Comparison of ENCODE assay signal across 9 cellular contexts in the genomic region with DNA sequence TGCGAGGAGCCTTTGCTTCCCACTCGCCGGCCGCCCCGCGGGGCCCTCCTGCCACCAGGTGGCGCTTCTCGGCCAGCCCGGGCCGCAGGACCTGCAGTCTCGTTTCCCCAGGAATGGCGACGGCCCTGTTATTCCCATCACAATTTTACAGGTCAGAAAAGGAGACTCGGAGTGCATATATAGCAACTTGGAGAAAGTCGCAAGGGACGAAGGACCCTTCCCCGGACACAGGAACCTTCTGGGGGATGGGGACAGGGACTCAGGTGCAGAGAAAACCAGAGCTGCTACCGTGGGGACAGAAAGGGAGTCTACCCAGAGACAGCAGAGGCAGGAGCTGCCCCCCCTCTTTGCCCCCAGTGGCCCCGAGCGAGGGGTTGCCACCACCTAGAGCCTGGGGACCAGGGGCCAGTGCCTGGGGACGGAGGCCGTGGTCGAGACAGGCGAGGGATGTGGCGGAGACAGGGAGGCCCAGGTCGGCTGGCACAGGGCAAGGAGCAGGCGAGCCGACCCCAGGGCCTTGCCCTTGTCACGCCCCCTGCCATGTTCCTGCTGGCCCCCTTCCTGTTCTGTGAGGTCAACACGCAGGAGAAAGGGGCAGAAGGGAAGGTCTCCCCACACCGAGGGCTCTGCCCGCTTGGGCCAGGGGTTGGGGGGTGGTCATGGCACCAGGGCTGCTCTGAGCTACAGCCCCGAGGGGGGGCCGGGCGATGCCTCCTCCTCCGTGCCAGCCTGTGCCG. TPM values are rescaled to one million over a fixed set of nuclear protein-coding genes. Genes with fewer than 3 reads are reported as not detected.
DNase-seq lines count a peak whose midpoint lies in the region; ATAC-seq and TF ChIP-seq lines count a peak whose summit lies in the region.
"Had no signal": no experiment of that assay in that cellular context is flagged by ENCODE, and none has a peak within 500 bp of the region (broad histone marks: within the 10 kb centered on the region; RNA-seq: fewer than 3 reads in every experiment).

No MANE protein-coding gene starts in this region.

- H3K9ac ChIP-seq in mucosa of stomach (ENCODE audit: low read length), result peak overlapping the region; percentile 70

- TF ChIP-seq CTCF in OCI-LY7 (conservative IDR thresholded peaks at IDR 0.05; ENCODE audit: low read length) (peak; percentile 97), esophagus muscularis mucosa (IDR thresholded peaks at IDR 0.05) (peak; percentile 87 to 94 (median 93))

- no peak overlapping the region for H3K27ac ChIP-seq in CD4-positive, CD25-positive, alpha-beta regulatory T cell (ENCODE audit: insufficient read depth, low read length, poor library complexity, severe bottlenecking)
- H3K27ac ChIP-seq in OCI-LY7 (ENCODE audit: low read depth, low read length, poor library complexity, severe bottlenecking) (no peak overlapping the region), esophagus muscularis mucosa (replicated peaks in 1 of 4) (peak overlapping the region in 3 of 4 donors; percentile 38 to 63 (median 55))

- peaks cover 15% of the 10 kb centered on the region for H3K4me1 ChIP-seq in CD4-positive, CD25-positive, alpha-beta regulatory T cell (ENCODE audit: control insufficient read depth, insufficient read depth, low read length, poor library complexity, severe bottlenecking)
- H3K4me1 ChIP-seq in OCI-LY7 (ENCODE audit: insufficient read depth, low read length, poor library complexity, severe bottlenecking) (no peaks in the 10 kb centered on the region), esophagus muscularis mucosa (peaks cover 11 to 17% (median 14%) of the 10 kb centered on the region in 4 donors), mucosa of stomach (ENCODE audit: control insufficient read depth, insufficient read depth, low read length) (peaks cover 34% of the 10 kb centered on the region)

- H2AFZ ChIP-seq in OCI-LY7 (ENCODE audit: low read length), result peak overlapping the region; percentile 92

- peak overlapping the region; percentile 45 for H3K4me2 ChIP-seq in OCI-LY7 (ENCODE audit: low read length)

- H3K9me3 ChIP-seq in CD4-positive, CD25-positive, alpha-beta regulatory T cell (ENCODE audit: control insufficient read depth in 2 of 2, low read length in 2 of 2), result no peaks in the 10 kb centered on the region
- H3K9me3 ChIP-seq in OCI-LY7 (ENCODE audit: low read length) (no peaks in the 10 kb centered on the region), esophagus muscularis mucosa (no peaks in the 10 kb centered on the region), mucosa of stomach (ENCODE audit: control insufficient read depth, low read length) (no peaks in the 10 kb centered on the region)

- no peaks in the 10 kb centered on the region for H3K36me3 Mint-ChIP-seq in CD4-positive, CD25-positive, alpha-beta regulatory T cell
- no peaks in the 10 kb centered on the region for H3K36me3 Mint-ChIP-seq in activated T-cell treated with anti-CD3 and anti-CD28 coated beads, Interleukin-2, amount 50 U/mL, for 72 hours (ENCODE audit: insufficient read depth in 2 of 2)

- no peaks in the 10 kb centered on the region for H3K36me3 ChIP-seq in CD4-positive, CD25-positive, alpha-beta regulatory T cell (ENCODE audit: control insufficient read depth, insufficient read depth, low read length)
- H3K36me3 ChIP-seq in OCI-LY7 (ENCODE audit: insufficient read depth, low read length) (no peaks in the 10 kb centered on the region), esophagus muscularis mucosa (no peaks in the 10 kb centered on the region), mucosa of stomach (ENCODE audit: control insufficient read depth, insufficient read depth, low read length) (no peaks in the 10 kb centered on the region)

- no peaks in the 10 kb centered on the region for H3K79me2 ChIP-seq in OCI-LY7 (ENCODE audit: insufficient read depth, low read depth, low read length)

- no peaks in the 10 kb centered on the region for H3K9me2 ChIP-seq in OCI-LY7 (ENCODE audit: insufficient read depth, low read length)

- WGBS in esophagus muscularis mucosa, result 21% methylated on average over 22 of the region's 37 CpGs

- intact Hi-C loops in OCI-LY7 (cut with micrococcal nuclease; ENCODE audit: unreplicated experiment), result loop anchor here (1.0 to 10.0 kb wide), 4 partner anchors 41 to 459 kb away; no protein-coding TSS in a partner anchor
- intact Hi-C loops in esophagus muscularis mucosa (cut with DNase I), result loop anchor here (1.0 to 5.0 kb wide), 3 partner anchors 41 to 457 kb away; no protein-coding TSS in a partner anchor

- H3K27ac Mint-ChIP-seq in CD4-positive, CD25-positive, alpha-beta regulatory T cell, result peak overlapping the region in 1 of 3 donors; percentile 69
- no peak overlapping the region for H3K27ac Mint-ChIP-seq in activated T-cell treated with anti-CD3 and anti-CD28 coated beads, Interleukin-2, amount 50 U/mL, for 72 hours

- ATAC-seq in CD4-positive, CD25-positive, alpha-beta regulatory T cell (ENCODE audit: low read depth in 2 of 2), result peak in 1 of 2 donors; percentile 41
- ATAC-seq in activated T-cell treated with anti-CD3 and anti-CD28 coated beads, Interleukin-2, amount 50 U/mL, for 72 hours (replicated peaks in 1 of 2), result peak; percentile 68 to 71
- ATAC-seq in GM18520 (IDR thresholded peaks at IDR 0.05; ENCODE audit: unreplicated experiment), result no peak

- no peaks in the 10 kb centered on the region for H4K20me1 ChIP-seq in OCI-LY7 (ENCODE audit: insufficient read depth, low read length)

- H3K9me3 Mint-ChIP-seq in CD4-positive, CD25-positive, alpha-beta regulatory T cell, result peaks cover 0 to 2% (median 0%) of the 10 kb centered on the region in 7 donors
- no peaks in the 10 kb centered on the region for H3K9me3 Mint-ChIP-seq in activated T-cell treated with anti-CD3 and anti-CD28 coated beads, Interleukin-2, amount 50 U/mL, for 72 hours

- no peaks in the 10 kb centered on the region for H3K27me3 ChIP-seq in CD4-positive, CD25-positive, alpha-beta regulatory T cell (ENCODE audit: control insufficient read depth, insufficient read depth, low read length)
- peaks cover 0 to 41% (median 0%) of the 10 kb centered on the region in 4 donors for H3K27me3 ChIP-seq in esophagus muscularis mucosa
- peaks cover 29% of the 10 kb centered on the region for H3K27me3 ChIP-seq in mucosa of stomach (ENCODE audit: control insufficient read depth, insufficient read depth, low read length)

- BruUV-seq in OCI-LY7 (replicated peaks; lab: Mats Ljungman, UMichigan), result no TSS peak

- H3K4me3 ChIP-seq in CD4-positive, CD25-positive, alpha-beta regulatory T cell (ENCODE audit: low read depth, low read length), result peak overlapping the region; percentile 26
- peak overlapping the region; percentile 39 for H3K4me3 ChIP-seq in OCI-LY7 (ENCODE audit: low read depth, low read length, poor library complexity, severe bottlenecking)
- H3K4me3 ChIP-seq in esophagus muscularis mucosa, result peak overlapping the region in 3 of 4 donors; percentile 38 to 55 (median 45)
- peak overlapping the region; percentile 33 for H3K4me3 ChIP-seq in mucosa of stomach (ENCODE audit: low read length)

- H3K4me1 Mint-ChIP-seq in CD4-positive, CD25-positive, alpha-beta regulatory T cell, result peaks cover 0 to 8% (median 0%) of the 10 kb centered on the region in 4 donors
- H3K4me1 Mint-ChIP-seq in activated T-cell treated with anti-CD3 and anti-CD28 coated beads, Interleukin-2, amount 50 U/mL, for 72 hours (ENCODE audit: low read depth), result peaks cover 11% of the 10 kb centered on the region

- POLR2A ChIA-PET in OCI-LY7 (lab: Charles Lee), result no interaction called here

- peak overlapping the region in 2 of 4 donors; percentile 72 to 81 for H3K4me3 Mint-ChIP-seq in CD4-positive, CD25-positive, alpha-beta regulatory T cell
- H3K4me3 Mint-ChIP-seq in activated T-cell treated with anti-CD3 and anti-CD28 coated beads, Interleukin-2, amount 50 U/mL, for 72 hours, result peak overlapping the region; percentile 77 to 80

- TF ChIP-seq POLR2A in esophagus muscularis mucosa (IDR thresholded peaks at IDR 0.05; ENCODE audit: low read depth), result no peak

- H3K27me3 Mint-ChIP-seq in CD4-positive, CD25-positive, alpha-beta regulatory T cell, result peaks cover 13% of the 10 kb centered on the region
- H3K27me3 Mint-ChIP-seq in activated T-cell treated with anti-CD3 and anti-CD28 coated beads, Interleukin-2, amount 50 U/mL, for 72 hours (ENCODE audit: low read depth), result peaks cover 2% of the 10 kb centered on the region

- CTCF ChIA-PET in OCI-LY7 (lab: Charles Lee; ENCODE audit: unreplicated experiment), result interaction anchor here (0.7 to 2.1 kb wide), 3 partner anchors 41 to 147 kb away, joined by 3 to 27 read pairs (median 3); no protein-coding TSS in a partner anchor

- peak; percentile 54 to 63 (median 56) for DNase-seq in CD4-positive, CD25-positive, alpha-beta regulatory T cell
- peak; percentile 74 for DNase-seq in HK-2 (ENCODE audit: unreplicated experiment)
- DNase-seq in OCI-LY7 (ENCODE audit: low spot score), result peak; percentile 68
- peak; percentile 82 to 88 for DNase-seq in activated T-cell treated with anti-CD3 and anti-CD28 coated beads, Interleukin-2, amount 50 U/mL, for 72 hours
- DNase-seq in esophagus muscularis mucosa (ENCODE audit: extremely low spot score), result peak; percentile 96
- DNase-seq in stimulated activated CD8-positive, alpha-beta memory T cell treated with anti-CD3 and anti-CD28 coated beads, Interleukin-4, amount 100 ng/mL, for 1 hour (ENCODE audit: low read depth in 2 of 2, low spot score in 1 of 2), result peak; percentile 34 to 61

- TF ChIP-seq EP300 in esophagus muscularis mucosa (IDR thresholded peaks at IDR 0.05), result no peak

RNA-seq across cellular contexts. Expression of gene KRTAP5-6, which starts 3.5 kb away (rescaled TPM):
- total RNA-seq in CD4-positive, CD25-positive, alpha-beta regulatory T cell, result not detected
- not detected for polyA plus RNA-seq in CD4-positive, CD25-positive, alpha-beta regulatory T cell
- not detected in 2 replicates for total RNA-seq in OCI-LY7 (2014; rRNA removed; shearing (Covaris generic))
- total RNA-seq in OCI-LY7 (2022), result not detected in 2 replicates
- not detected for total RNA-seq in activated T-cell treated with anti-CD3 and anti-CD28 coated beads, Interleukin-2, amount 50 U/mL, for 72 hours
- total RNA-seq in esophagus muscularis mucosa, result not detected
- total RNA-seq: T-helper 1 cell treated with Interleukin-12 subunit alpha and Interleukin-12 subunit beta and Interleukin-4 antibody, amounts not matched to agents 30 ng/mL and 1 ng/mL, for 36 hours had no signal

RNA-seq across cellular contexts. Expression of gene IFITM10, which starts 56.9 kb away (rescaled TPM):
- 2.4 TPM for total RNA-seq in CD4-positive, CD25-positive, alpha-beta regulatory T cell
- not detected for polyA plus RNA-seq in CD4-positive, CD25-positive, alpha-beta regulatory T cell
- 0.05 and 0.38 TPM in 2 replicates for total RNA-seq in OCI-LY7 (2014; rRNA removed; shearing (Covaris generic))
- total RNA-seq in OCI-LY7 (2022) (0.30 and 1.2 TPM in 2 replicates), esophagus muscularis mucosa (under 1 TPM; 0.42 to 0.58 (median 0.54) TPM)
- 1 to 10 TPM in 1 of 2 donors, under 1 TPM in 1; 0.91 to 1.5 TPM for total RNA-seq in activated T-cell treated with anti-CD3 and anti-CD28 coated beads, Interleukin-2, amount 50 U/mL, for 72 hours

Comparison
In these comparisons a context has a peak if more than half of its experiments do, and no peak if none do; other contexts are left out.
1. H3K27ac ChIP-seq: peak in esophagus muscularis mucosa (3 of 4); none in CD4-positive, CD25-positive, alpha-beta regulatory T cell (single experiment) and OCI-LY7 (single experiment).
2. Peak in every context shown above with its lines, with median percentiles within 50 percentile points of each other: DNase-seq and H3K4me3 ChIP-seq.